In the genomic region with DNA sequence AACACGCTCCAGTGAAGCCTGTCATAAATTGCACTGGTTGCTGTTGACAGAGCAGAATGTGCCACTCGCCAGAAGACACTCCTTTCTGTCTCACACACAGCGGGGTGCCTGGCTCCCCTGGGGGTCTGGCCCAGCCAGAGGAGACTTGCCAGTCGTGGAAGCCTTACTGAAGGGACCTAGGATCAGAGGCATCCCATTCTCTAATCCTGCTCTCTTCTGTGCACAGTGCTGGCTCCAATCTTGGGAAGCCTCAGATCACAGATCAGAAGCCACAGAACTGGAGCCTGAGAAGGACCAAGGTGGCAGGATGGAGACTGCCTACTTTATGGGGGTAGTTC, we compare ENCODE assay signal across 1 cellular context.
TF ChIP-seq lines count a peak whose summit lies in the region.

No MANE protein-coding gene starts in this region.

TF ChIP-seq in A549, 52 proteins besides CTCF, POLR2A, EP300 and RAD21 (continued from another document):
- TF ChIP-seq, protein P1, sequence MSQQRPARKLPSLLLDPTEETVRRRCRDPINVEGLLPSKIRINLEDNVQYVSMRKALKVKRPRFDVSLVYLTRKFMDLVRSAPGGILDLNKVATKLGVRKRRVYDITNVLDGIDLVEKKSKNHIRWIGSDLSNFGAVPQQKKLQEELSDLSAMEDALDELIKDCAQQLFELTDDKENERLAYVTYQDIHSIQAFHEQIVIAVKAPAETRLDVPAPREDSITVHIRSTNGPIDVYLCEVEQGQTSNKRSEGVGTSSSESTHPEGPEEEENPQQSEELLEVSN (IDR thresholded peaks at IDR 0.05; ENCODE audit: borderline replicate concordance, low read depth), result no peak
- TF ChIP-seq GATA3 (IDR thresholded peaks at IDR 0.05; ENCODE audit: borderline replicate concordance) (no peak), HEYL (CRISPR knock-in tag; IDR thresholded peaks at IDR 0.05) (no peak)
